ENCODE assay signal across 12 cellular contexts in genomic region chr4:76535603-76536380, GRCh38.
DNase-seq lines count a peak whose midpoint lies in the region; ATAC-seq and TF ChIP-seq lines count a peak whose summit lies in the region.
"Had no signal": no experiment of that assay in that cellular context is flagged by ENCODE, and none has a peak within 500 bp of the region (broad histone marks: within the 10 kb centered on the region; RNA-seq: fewer than 3 reads in every experiment).

No MANE protein-coding gene starts in this region.

- DNase-seq in AG10803 (ENCODE audit: low read depth) (peak; percentile 68), HAP-1 (ENCODE audit: low spot score in 2 of 2) (peak; percentile 25 to 57), SJSA1 (ENCODE audit: low read depth in 1 of 2, low spot score in 2 of 2) (peak; percentile 86 to 88), kidney tubule cell (ENCODE audit: low spot score) (peak; percentile 78), HCEC 1CT (no peak), right atrium auricular region (ENCODE audit: low spot score) (no peak)
- DNase-seq: BE2C, lower lobe of right lung, NCI-H524 treated with DMSO at 0.1 percent for 48 hours, occipital lobe had no signal

- no peak for TF ChIP-seq CTCF in AG10803 (conservative IDR thresholded peaks at IDR 0.05; ENCODE audit: low read length)
- TF ChIP-seq CTCF in right atrium auricular region (IDR thresholded peaks at IDR 0.05) = no peak

- in situ Hi-C loops in HAP-1 (cut with MboI; ENCODE audit: low sequenced_read_pairs) = no loop called here

- no peak for ATAC-seq in HG03565 (IDR thresholded peaks at IDR 0.05; ENCODE audit: unreplicated experiment)
- no peak for ATAC-seq in HG03045 (IDR thresholded peaks at IDR 0.05; ENCODE audit: unreplicated experiment)
- ATAC-seq: lower lobe of right lung had no signal

- H3K4me1 ChIP-seq in HAP-1 (peaks cover 21% of the 10 kb centered on the region), SJSA1 (replicated peaks) (peaks cover 48% of the 10 kb centered on the region), right atrium auricular region (peaks cover 0 to 16% of the 10 kb centered on the region in 2 donors)
- H3K4me1 ChIP-seq: lower lobe of right lung had no signal

- H3K27ac ChIP-seq in SJSA1 = peak overlapping the region; percentile 46
- no peak overlapping the region for H3K27ac ChIP-seq in right atrium auricular region
- H3K27ac ChIP-seq: lower lobe of right lung had no signal

- no peaks in the 10 kb centered on the region for H3K9me3 ChIP-seq in HAP-1
- no peaks in the 10 kb centered on the region for H3K9me3 ChIP-seq in SJSA1 (replicated peaks)
- H3K9me3 ChIP-seq in right atrium auricular region = no peaks in the 10 kb centered on the region
- H3K9me3 ChIP-seq: BE2C, lower lobe of right lung had no signal

- H3K4me3 ChIP-seq in AG10803 (ENCODE audit: low read length) (no peak overlapping the region), HAP-1 (no peak overlapping the region), SJSA1 (no peak overlapping the region), right atrium auricular region (no peak overlapping the region)
- H3K4me3 ChIP-seq: lower lobe of right lung had no signal

- no peaks in the 10 kb centered on the region for H3K36me3 ChIP-seq in HAP-1 (replicated peaks)
- no peaks in the 10 kb centered on the region for H3K36me3 ChIP-seq in SJSA1
- H3K36me3 ChIP-seq in right atrium auricular region = no peaks in the 10 kb centered on the region
- H3K36me3 ChIP-seq: BE2C, lower lobe of right lung had no signal

- H3K27me3 ChIP-seq in HAP-1 (ENCODE audit: low read depth) (no peaks in the 10 kb centered on the region), SJSA1 (replicated peaks) (no peaks in the 10 kb centered on the region), right atrium auricular region (no peaks in the 10 kb centered on the region)
- H3K27me3 ChIP-seq: BE2C had no signal

Comparison
In these comparisons a context has a peak if more than half of its experiments do, and no peak if none do; other contexts are left out.
1. DNase-seq: peak in AG10803 (single experiment), HAP-1 (2 of 2), SJSA1 (2 of 2) and kidney tubule cell (single experiment); none in HCEC 1CT (single experiment) and right atrium auricular region (single experiment).